12 cellular contexts compared by ENCODE assay signal in genomic region chr4:78784255-78784654, GRCh38. TPM values are rescaled to one million over a fixed set of nuclear protein-coding genes. Genes with fewer than 3 reads are reported as not detected.
DNase-seq lines count a peak whose midpoint lies in the region; ATAC-seq, FAIRE-seq and TF ChIP-seq lines count a peak whose summit lies in the region.
"Had no signal": no experiment of that assay in that cellular context is flagged by ENCODE, and none has a peak within 500 bp of the region (broad histone marks: within the 10 kb centered on the region; RNA-seq: fewer than 3 reads in every experiment).

No MANE protein-coding gene starts in this region.

- DNase-seq in BJ (ENCODE audit: low read depth) (peak; percentile 79), Kasumi-1 (lab: John Stamatoyannopoulos, UW) (peak; percentile 28 to 46), bronchial epithelial cell (ENCODE audit: low read depth) (peak; percentile 27), kidney tubule cell (ENCODE audit: low spot score) (peak; percentile 69), cortex of kidney (lab: John Stamatoyannopoulos, UW) (no peak), GDM1 (lab: John Stamatoyannopoulos, UW) (no peak)
- no peak for DNase-seq in CD8-positive, alpha-beta memory T cell
- DNase-seq: activated T-cell treated with anti-CD3 and anti-CD28 coated beads, Interleukin-2, amount 50 U/mL, for 48 hours; mesendoderm; upper lobe of right lung had no signal

- no peak overlapping the region for H3K27ac Mint-ChIP-seq in CD8-positive, alpha-beta memory T cell

- TF ChIP-seq CTCF in BJ (IDR thresholded peaks at IDR 0.05; ENCODE audit: insufficient read depth, low read depth, low read length) (no peak), bronchial epithelial cell (IDR thresholded peaks at IDR 0.05; ENCODE audit: insufficient read depth, low read length, severe bottlenecking) (no peak)

- no peak for FAIRE-seq in bronchial epithelial cell (lab: Jason Lieb, UNC)
- FAIRE-seq: endothelial cell of umbilical vein had no signal

- no peak overlapping the region for H3K27ac ChIP-seq in CD8-positive, alpha-beta memory T cell (ENCODE audit: low read depth, low read length)
- H3K27ac ChIP-seq: upper lobe of right lung had no signal

- no peaks in the 10 kb centered on the region for H3K9me3 ChIP-seq in CD8-positive, alpha-beta memory T cell (ENCODE audit: low read length)
- H3K9me3 ChIP-seq: upper lobe of right lung had no signal

- H3K9me3 Mint-ChIP-seq in CD8-positive, alpha-beta memory T cell = no peaks in the 10 kb centered on the region

- H3K4me3 ChIP-seq in BJ (ENCODE audit: low read depth, low read length) (no peak overlapping the region), bronchial epithelial cell (ENCODE audit: low read depth, low read length) (no peak overlapping the region)
- no peak overlapping the region for H3K4me3 ChIP-seq in CD8-positive, alpha-beta memory T cell (ENCODE audit: low read length)
- H3K4me3 ChIP-seq: upper lobe of right lung had no signal

- H3K4me3 Mint-ChIP-seq in CD8-positive, alpha-beta memory T cell = no peak overlapping the region

- POLR2A ChIA-PET in BJ (lab: Charles Lee) = no interaction called here
- POLR2A ChIA-PET in CD8-positive, alpha-beta memory T cell (lab: Charles Lee) = no interaction called here

- ATAC-seq in GM18520 (IDR thresholded peaks at IDR 0.05; ENCODE audit: unreplicated experiment) = no peak
- ATAC-seq: upper lobe of right lung had no signal

- CTCF ChIA-PET in BJ (lab: Yijun Ruan, JAX) = interaction anchor here (1.1 kb wide), 1 partner anchor 80 kb away, joined by 3 read pairs; no protein-coding TSS in a partner anchor
- CTCF ChIA-PET in CD8-positive, alpha-beta memory T cell (lab: Charles Lee) = no interaction called here

- no peaks in the 10 kb centered on the region for H3K36me3 Mint-ChIP-seq in CD8-positive, alpha-beta memory T cell

- H3K27me3 Mint-ChIP-seq in CD8-positive, alpha-beta memory T cell = no peaks in the 10 kb centered on the region

- H3K27me3 ChIP-seq in BJ (ENCODE audit: control insufficient read depth, insufficient read depth, low read length) (no peaks in the 10 kb centered on the region), bronchial epithelial cell (ENCODE audit: control insufficient read depth, insufficient read depth, low read length) (no peaks in the 10 kb centered on the region)
- H3K27me3 ChIP-seq in CD8-positive, alpha-beta memory T cell (ENCODE audit: insufficient read depth, low read length, poor library complexity, severe bottlenecking) = no peaks in the 10 kb centered on the region
- H3K27me3 ChIP-seq: upper lobe of right lung had no signal

- peaks cover 3% of the 10 kb centered on the region for H3K4me1 ChIP-seq in CD8-positive, alpha-beta memory T cell (ENCODE audit: insufficient read depth, low read length)

- peaks cover 0 to 7% (median 4%) of the 10 kb centered on the region in 3 donors for H3K4me1 Mint-ChIP-seq in CD8-positive, alpha-beta memory T cell

- 0 out of 2 replicates have a peak, but pooled peaks cover 1% of the 10 kb centered on the region for H3K36me3 ChIP-seq in BJ (ENCODE audit: control insufficient read depth, insufficient read depth, low read length)
- no peaks in the 10 kb centered on the region for H3K36me3 ChIP-seq in bronchial epithelial cell (ENCODE audit: control insufficient read depth, insufficient read depth, low read length)
- H3K36me3 ChIP-seq in CD8-positive, alpha-beta memory T cell (ENCODE audit: insufficient read depth, low read length) = no peaks in the 10 kb centered on the region
- H3K36me3 ChIP-seq: upper lobe of right lung had no signal

RNA-seq across cellular contexts. Expression of gene BMP2K, which starts 8.1 kb away (rescaled TPM):
- 19.3 and 37.2 TPM in 2 replicates for polyA plus RNA-seq in BJ (2011; rRNA removed)
- polyA minus RNA-seq in BJ (2011; rRNA and poly(A)+ RNA removed) = 36.9 and 38.7 TPM in 2 replicates
- total RNA-seq in bronchial epithelial cell = 41.3 and 43.1 TPM in 2 replicates
- total RNA-seq in CD8-positive, alpha-beta memory T cell = 10 to 100 TPM; 20.1 to 20.7 TPM
- 1.6 TPM for polyA plus RNA-seq in CD8-positive, alpha-beta memory T cell

Comparison
In these comparisons a context has a peak if more than half of its experiments do, and no peak if none do; other contexts are left out.
1. DNase-seq: peak in BJ (single experiment), Kasumi-1 (2 of 2), bronchial epithelial cell (single experiment) and kidney tubule cell (single experiment); none in cortex of kidney (single experiment), CD8-positive, alpha-beta memory T cell (0 of 5) and GDM1 (single experiment).